29 cellular contexts compared by ENCODE assay signal in genomic region chr10:1716839-1717238, GRCh38. TPM values are rescaled to one million over a fixed set of nuclear protein-coding genes. Genes with fewer than 3 reads are reported as not detected.
"Had no signal": no experiment of that assay in that cellular context is flagged by ENCODE, and none has a peak within 500 bp of the region (broad histone marks: within the 10 kb centered on the region; RNA-seq: fewer than 3 reads in every experiment).

No MANE protein-coding gene starts in this region.

- H3K4me3 Mint-ChIP-seq: memory B cell; naive thymus-derived CD8-positive, alpha-beta T cell; nephron; stimulated activated effector memory CD8-positive, alpha-beta T cell treated with anti-CD3 and anti-CD28 coated beads, Interleukin-12 subunit alpha, Interleukin-12 subunit beta, amount 100 ng/mL, for 72 hours; stimulated activated naive CD8-positive, alpha-beta T cell treated with anti-CD3 and anti-CD28 coated beads, Interleukin-15, Interleukin-2, amounts not matched to agents 100 ng/mL and 50 ng/mL, for 24 hours had no signal

- H3K27ac ChIP-seq: hepatocyte, left ventricle myocardium inferior, pancreas, prostate gland, sigmoid colon, spleen, suprapubic skin, thoracic aorta, tibial artery, upper lobe of right lung had no signal

- H3K27me3 ChIP-seq: pancreas had no signal

- H3K9me3 ChIP-seq: left ventricle myocardium inferior, pancreas, prostate gland, suprapubic skin, thoracic aorta, tibial artery, upper lobe of right lung had no signal

- DNase-seq: islet precursor cell; left ventricle myocardium inferior; midbrain; naive thymus-derived CD8-positive, alpha-beta T cell; nucleus accumbens; pancreas; posterior cingulate gyrus; retina; right cardiac atrium; sigmoid colon; small intestine; spleen; stimulated activated CD4-positive, alpha-beta T cell treated with anti-CD3 and anti-CD28 coated beads, Interleukin-4, amount 100 ng/mL, for 24 hours; stimulated activated naive CD4-positive, alpha-beta T cell; tibial artery; trophoblast cell; upper lobe of right lung had no signal

- H3K4me3 ChIP-seq: hepatocyte, left ventricle myocardium inferior, lung, pancreas, prostate gland, sigmoid colon, spleen, suprapubic skin, thoracic aorta, tibial artery, upper lobe of right lung had no signal

- H3K9me3 Mint-ChIP-seq: nephron; neural crest cell; stimulated activated effector memory CD8-positive, alpha-beta T cell treated with anti-CD3 and anti-CD28 coated beads, Interleukin-12 subunit alpha, Interleukin-12 subunit beta, amount 100 ng/mL, for 72 hours; stimulated activated naive CD8-positive, alpha-beta T cell treated with anti-CD3 and anti-CD28 coated beads, Interleukin-15, Interleukin-2, amounts not matched to agents 100 ng/mL and 50 ng/mL, for 24 hours had no signal

- H3K36me3 ChIP-seq: left ventricle myocardium inferior, pancreas, prostate gland, sigmoid colon, spleen, suprapubic skin, thoracic aorta, tibial artery, upper lobe of right lung had no signal

- H3K27ac Mint-ChIP-seq: memory B cell; naive thymus-derived CD8-positive, alpha-beta T cell; nephron; stimulated activated effector memory CD8-positive, alpha-beta T cell treated with anti-CD3 and anti-CD28 coated beads, Interleukin-12 subunit alpha, Interleukin-12 subunit beta, amount 100 ng/mL, for 72 hours; stimulated activated naive CD8-positive, alpha-beta T cell treated with anti-CD3 and anti-CD28 coated beads, Interleukin-15, Interleukin-2, amounts not matched to agents 100 ng/mL and 50 ng/mL, for 24 hours had no signal

- H3K4me1 ChIP-seq: left ventricle myocardium inferior, pancreas, prostate gland, sigmoid colon, spleen, suprapubic skin, tibial artery, upper lobe of right lung had no signal

- ATAC-seq: naive thymus-derived CD8-positive, alpha-beta T cell; pancreas; right cardiac atrium; stimulated activated effector memory CD8-positive, alpha-beta T cell treated with anti-CD3 and anti-CD28 coated beads, Interleukin-12 subunit alpha, Interleukin-12 subunit beta, amount 100 ng/mL, for 72 hours; upper lobe of right lung had no signal

- FAIRE-seq: pancreas, small intestine, urothelium cell line had no signal

- H3K36me3 Mint-ChIP-seq: naive thymus-derived CD8-positive, alpha-beta T cell; stimulated activated effector memory CD8-positive, alpha-beta T cell treated with anti-CD3 and anti-CD28 coated beads, Interleukin-12 subunit alpha, Interleukin-12 subunit beta, amount 100 ng/mL, for 72 hours had no signal

- H3K79me2 ChIP-seq: hepatocyte had no signal

- H3K4me1 Mint-ChIP-seq: nephron had no signal

- H2AFZ ChIP-seq: hepatocyte had no signal

RNA-seq across cellular contexts. Expression of gene ADARB2, which starts 20.5 kb away (rescaled TPM):
- total RNA-seq: naive thymus-derived CD8-positive, alpha-beta T cell; osteoblast had no signal
- polyA plus RNA-seq: naive thymus-derived CD8-positive, alpha-beta T cell had no signal
